8 cellular contexts compared by ENCODE assay signal in the genomic region with DNA sequence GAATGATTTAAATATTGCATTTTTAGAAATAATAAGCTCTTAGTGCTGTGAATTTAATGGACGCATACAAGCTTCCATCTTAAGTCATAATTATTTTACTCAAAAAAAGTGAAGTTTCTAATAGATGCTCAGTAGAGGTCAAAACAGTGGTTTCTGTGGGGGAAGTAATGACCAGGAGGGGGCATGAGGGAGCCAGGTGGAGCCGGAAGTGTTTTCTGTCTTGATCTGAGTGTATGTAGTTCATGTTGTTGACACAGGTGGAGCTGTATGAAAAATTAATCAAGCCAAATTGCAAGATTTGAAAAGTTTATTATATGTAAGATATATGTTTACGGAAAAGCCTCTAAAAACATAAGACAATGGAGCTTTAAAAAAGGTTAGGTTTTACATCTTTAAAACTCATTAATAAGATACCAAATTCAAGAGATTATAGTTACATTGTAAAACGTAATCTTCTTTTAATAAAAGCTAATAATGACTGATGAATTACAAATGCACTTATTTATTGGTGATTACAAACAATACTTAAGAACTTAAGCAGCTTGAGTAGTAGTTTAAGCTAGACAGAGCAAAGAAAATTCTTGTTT.
A peak's percentile ranks its signal among the peaks of the same experiment; 100 is the strongest.
DNase-seq lines count a peak whose midpoint lies in the region; ATAC-seq and FAIRE-seq lines count a peak whose summit lies in the region.

No MANE protein-coding gene starts in this region.

- DNase-seq in GF-D8 (lab: John Stamatoyannopoulos, UW) (peak; percentile 31), RCC 7860 (ENCODE audit: low spot score) (peak; percentile 51), NCI-H2029 (lab: John Stamatoyannopoulos, UW) (no peak)
- DNase-seq in activated naive CD4-positive, alpha-beta T cell treated with anti-CD3 and anti-CD28 coated beads for 36 hours = peak; percentile 76
- peak; percentile 21 to 23 for DNase-seq in stimulated activated CD8-positive, alpha-beta memory T cell treated with anti-CD3 and anti-CD28 coated beads, Interleukin-15, amount 100 ng/mL, for 48 hours (ENCODE audit: low read depth in 2 of 2)

- intact Hi-C loops in activated naive CD4-positive, alpha-beta T cell treated with anti-CD3 and anti-CD28 coated beads for 36 hours (cut with micrococcal nuclease) = loop anchor here (1.0 kb wide), 7 partner anchors 73 to 427 kb away; partner anchors contain the start of gene SF3B5

- H3K9me3 Mint-ChIP-seq in activated naive CD4-positive, alpha-beta T cell treated with anti-CD3 and anti-CD28 coated beads for 36 hours = no peaks in the 10 kb centered on the region

- no peak overlapping the region for H3K27ac Mint-ChIP-seq in activated naive CD4-positive, alpha-beta T cell treated with anti-CD3 and anti-CD28 coated beads for 36 hours

- H3K4me1 Mint-ChIP-seq in activated naive CD4-positive, alpha-beta T cell treated with anti-CD3 and anti-CD28 coated beads for 36 hours (ENCODE audit: low read depth) = no peaks in the 10 kb centered on the region

- FAIRE-seq in RCC 7860 (lab: Jason Lieb, UNC) (peak; percentile 77), islet of Langerhans (lab: Jason Lieb, UNC) (peak; percentile 86)

- H3K4me3 Mint-ChIP-seq in activated naive CD4-positive, alpha-beta T cell treated with anti-CD3 and anti-CD28 coated beads for 36 hours = no peak overlapping the region

- ATAC-seq in GM21390 (IDR thresholded peaks at IDR 0.05; ENCODE audit: unreplicated experiment) (peak; percentile 99), HG03575 (IDR thresholded peaks at IDR 0.05; ENCODE audit: extremely low read depth, insufficient number of reproducible peaks, low FRiP score, unreplicated experiment) (peak; percentile 80)

- H3K36me3 Mint-ChIP-seq in activated naive CD4-positive, alpha-beta T cell treated with anti-CD3 and anti-CD28 coated beads for 36 hours (ENCODE audit: low read depth) = no peaks in the 10 kb centered on the region

- CTCF ChIA-PET in activated naive CD4-positive, alpha-beta T cell treated with anti-CD3 and anti-CD28 coated beads for 36 hours (lab: Charles Lee) = interaction anchor here (0.5 to 8.8 kb wide), 43 partner anchors 8 to 1465 kb away, joined by 3 to 124 read pairs (median 4); no protein-coding TSS in a partner anchor

- no peaks in the 10 kb centered on the region for H3K27me3 Mint-ChIP-seq in activated naive CD4-positive, alpha-beta T cell treated with anti-CD3 and anti-CD28 coated beads for 36 hours (ENCODE audit: low read depth)
